ENCODE assay signal across 2 cellular contexts in the genomic region with DNA sequence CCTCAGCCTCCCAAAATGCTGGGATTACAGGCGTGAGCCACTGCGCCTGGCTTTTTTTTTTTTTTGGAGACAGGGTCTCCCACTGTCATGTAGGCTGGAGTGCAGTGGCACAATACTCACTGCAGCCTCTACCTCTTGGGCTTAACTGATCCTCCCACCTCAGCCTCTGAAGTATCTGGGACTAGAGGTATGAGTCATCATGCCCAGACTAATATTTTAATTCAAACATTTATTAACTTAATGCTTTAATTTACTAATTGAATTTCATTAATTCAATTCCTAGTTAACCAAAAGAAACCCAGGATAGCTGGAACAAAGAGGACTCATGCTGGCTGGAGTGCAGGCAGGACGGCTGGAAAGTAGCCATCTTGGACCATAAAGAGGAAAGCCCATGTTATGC.
TF ChIP-seq lines count a peak whose summit lies in the region.

No MANE protein-coding gene starts in this region.

TF ChIP-seq in IMR-90, 13 proteins besides CTCF, POLR2A, EP300 and RAD21:
- TF ChIP-seq NFE2L2 (IDR thresholded peaks at IDR 0.05; ENCODE audit: low read depth, low read length) (no peak), MXI1 (IDR thresholded peaks at IDR 0.05; ENCODE audit: borderline replicate concordance, low read depth, low read length) (no peak), FOS (IDR thresholded peaks at IDR 0.05; ENCODE audit: low read depth, low read length) (peak; percentile 13; the same call in 1 of the 2 replicates)
- TF ChIP-seq, protein P1, sequence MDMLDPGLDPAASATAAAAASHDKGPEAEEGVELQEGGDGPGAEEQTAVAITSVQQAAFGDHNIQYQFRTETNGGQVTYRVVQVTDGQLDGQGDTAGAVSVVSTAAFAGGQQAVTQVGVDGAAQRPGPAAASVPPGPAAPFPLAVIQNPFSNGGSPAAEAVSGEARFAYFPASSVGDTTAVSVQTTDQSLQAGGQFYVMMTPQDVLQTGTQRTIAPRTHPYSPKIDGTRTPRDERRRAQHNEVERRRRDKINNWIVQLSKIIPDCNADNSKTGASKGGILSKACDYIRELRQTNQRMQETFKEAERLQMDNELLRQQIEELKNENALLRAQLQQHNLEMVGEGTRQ (IDR thresholded peaks at IDR 0.05; ENCODE audit: low read depth, low read length) = no peak

TF ChIP-seq in endothelial cell of umbilical vein, 7 proteins besides CTCF, POLR2A, EP300 and RAD21:
- no peak for TF ChIP-seq EZH2 (IDR thresholded peaks at IDR 0.05; ENCODE audit: borderline replicate concordance, low read depth, low read length, severe bottlenecking)
- peak; percentile 14 for TF ChIP-seq FOS (IDR thresholded peaks at IDR 0.05; ENCODE audit: borderline replicate concordance, insufficient read depth, low read length)
